9 cellular contexts compared by ENCODE assay signal in genomic region chr7:132709971-132710567, GRCh38.
DNase-seq lines count a peak whose midpoint lies in the region; ATAC-seq and TF ChIP-seq lines count a peak whose summit lies in the region.
"Had no signal": no experiment of that assay in that cellular context is flagged by ENCODE, and none has a peak within 500 bp of the region (broad histone marks: within the 10 kb centered on the region; RNA-seq: fewer than 3 reads in every experiment).

No MANE protein-coding gene starts in this region.

- no peak overlapping the region for H3K4me3 ChIP-seq in HCT116 (replicated peaks in 1 of 2; ENCODE audit: low read depth in 1 of 2, low read length in 2 of 2)
- no peak overlapping the region for H3K4me3 ChIP-seq in kidney epithelial cell (ENCODE audit: low read depth, low read length)
- H3K4me3 ChIP-seq in esophagus squamous epithelium = no peak overlapping the region
- H3K4me3 ChIP-seq in left lung = no peak overlapping the region

- POLR2A ChIA-PET in HCT116 (lab: Charles Lee) = interaction anchor here (0.9 kb wide), 1 partner anchor 769 kb away, joined by 3 read pairs; no protein-coding TSS in a partner anchor
- POLR2A ChIA-PET in activated CD8-positive, alpha-beta T cell treated with anti-CD3 and anti-CD28 coated beads for 36 hours (lab: Charles Lee) = no interaction called here

- H3K79me2 ChIP-seq in HCT116 (ENCODE audit: insufficient read depth, low read length) = no peaks in the 10 kb centered on the region

- no TSS peak for BruUV-seq in HCT116 (replicated peaks; lab: Mats Ljungman, UMichigan)

- no peak overlapping the region for H3K4me2 ChIP-seq in HCT116 (ENCODE audit: low read length)

- H3K9ac ChIP-seq in HCT116 (ENCODE audit: low read length) = no peak overlapping the region

- 52 to 79% methylated on average over 7 of the region's 7 CpGs for WGBS in esophagus squamous epithelium, 2 donors

- H3K4me1 ChIP-seq in HCT116 (ENCODE audit: control insufficient read depth in 1 of 2, insufficient read depth in 2 of 2, low read length in 2 of 2) (no peaks in the 10 kb centered on the region), esophagus squamous epithelium (no peaks in the 10 kb centered on the region), left lung (no peaks in the 10 kb centered on the region)

- H3K9me3 ChIP-seq in HCT116 (ENCODE audit: control insufficient read depth in 1 of 2, insufficient read depth in 1 of 2, low read depth in 1 of 2, low read length in 2 of 2) (no peaks in the 10 kb centered on the region), esophagus squamous epithelium (no peaks in the 10 kb centered on the region), left lung (no peaks in the 10 kb centered on the region)

- DNase-seq in CD1c-positive myeloid dendritic cell (ENCODE audit: extremely low spot score) (peak; percentile 15), HCT116 (ENCODE audit: low read depth, low spot score) (peak; percentile 24), kidney epithelial cell (ENCODE audit: low read depth) (no peak), esophagus squamous epithelium (lab: John Stamatoyannopoulos, UW) (no peak), left lung (no peak)
- peak; percentile 34 for DNase-seq in activated CD8-positive, alpha-beta T cell treated with anti-CD3 and anti-CD28 coated beads for 36 hours
- no peak for DNase-seq in effector CD8-positive, alpha-beta T cell (lab: John Stamatoyannopoulos, UW)

- TF ChIP-seq POLR2A in HCT116 (IDR thresholded peaks at IDR 0.05; ENCODE audit: borderline replicate concordance, extremely low read depth, insufficient read depth, insufficient read length) (no peak), esophagus squamous epithelium (IDR thresholded peaks at IDR 0.05) (no peak)

- TF ChIP-seq RAD21 in HCT116 (IDR thresholded peaks at IDR 0.05; ENCODE audit: low read depth) = peak; percentile 67

- CTCF ChIA-PET in HCT116 (lab: Charles Lee) = interaction anchor here (0.9 to 2.6 kb wide), 6 partner anchors 9 to 1710 kb away, joined by 3 to 18 read pairs (median 4); no protein-coding TSS in a partner anchor
- CTCF ChIA-PET in activated CD8-positive, alpha-beta T cell treated with anti-CD3 and anti-CD28 coated beads for 36 hours (lab: Charles Lee) = interaction anchor here (0.9 to 1.4 kb wide), 6 partner anchors 8 to 724 kb away, joined by 3 to 5 read pairs (median 4); no protein-coding TSS in a partner anchor

- H3K36me3 Mint-ChIP-seq in activated CD8-positive, alpha-beta T cell treated with anti-CD3 and anti-CD28 coated beads for 36 hours (ENCODE audit: low read depth) = no peaks in the 10 kb centered on the region
- H3K36me3 Mint-ChIP-seq: IgD-negative memory B cell had no signal

- H3K27ac ChIP-seq in HCT116 (ENCODE audit: low read depth, low read length) (no peak overlapping the region), esophagus squamous epithelium (no peak overlapping the region), left lung (no peak overlapping the region)

- H4K20me1 ChIP-seq in HCT116 (ENCODE audit: insufficient read depth) = no peaks in the 10 kb centered on the region

- no peaks in the 10 kb centered on the region for H3K9me2 ChIP-seq in HCT116 (ENCODE audit: insufficient read depth)

- RAD21 ChIA-PET in HCT116 (lab: Charles Lee; ENCODE audit: low non-redundant PET in 1 of 2, low total read pairs in 2 of 2, uncharacterized antibody in 2 of 2, unreplicated experiment in 2 of 2) = no interaction called here

- TF ChIP-seq CTCF in HCT116 (IDR thresholded peaks at IDR 0.05 in 2 of 3, conservative IDR thresholded peaks at IDR 0.05 in 1 of 3; ENCODE audit: borderline replicate concordance in 1 of 3, insufficient read depth in 1 of 3, low read depth in 2 of 3, low read length in 2 of 3) = peak; percentile 66 to 72 (median 68)
- peak; percentile 50 for TF ChIP-seq CTCF in activated CD8-positive, alpha-beta T cell treated with anti-CD3 and anti-CD28 coated beads for 36 hours (IDR thresholded peaks at IDR 0.05)
- peak; percentile 38 for TF ChIP-seq CTCF in kidney epithelial cell (IDR thresholded peaks at IDR 0.05; ENCODE audit: insufficient read depth, low read length, poor library complexity, severe bottlenecking)
- TF ChIP-seq CTCF in esophagus squamous epithelium (IDR thresholded peaks at IDR 0.05) = peak in 3 of 6 experiments; percentile 24 to 43 (median 34)
- TF ChIP-seq CTCF in left lung (IDR thresholded peaks at IDR 0.05) = peak in 1 of 2 donors; percentile 43

- no peak overlapping the region for H3K27ac Mint-ChIP-seq in activated CD8-positive, alpha-beta T cell treated with anti-CD3 and anti-CD28 coated beads for 36 hours
- H3K27ac Mint-ChIP-seq: IgD-negative memory B cell had no signal

- H2AFZ ChIP-seq in HCT116 (ENCODE audit: low read depth, low read length, poor library complexity, severe bottlenecking) = peak overlapping the region; percentile 54

- H3K27me3 ChIP-seq in HCT116 (ENCODE audit: insufficient read depth, low read length) (no peaks in the 10 kb centered on the region), kidney epithelial cell (ENCODE audit: control insufficient read depth, insufficient read depth, low read length) (no peaks in the 10 kb centered on the region), esophagus squamous epithelium (no peaks in the 10 kb centered on the region), left lung (no peaks in the 10 kb centered on the region)

- no peaks in the 10 kb centered on the region for H3K9me3 Mint-ChIP-seq in activated CD8-positive, alpha-beta T cell treated with anti-CD3 and anti-CD28 coated beads for 36 hours
- H3K9me3 Mint-ChIP-seq: IgD-negative memory B cell had no signal

- intact Hi-C loops in HCT116 (cut with micrococcal nuclease) (loop anchor here (2.0 to 10.0 kb wide), 6 partner anchors 521 to 1715 kb away; no protein-coding TSS in a partner anchor), esophagus squamous epithelium (cut with DNase I) (no loop called here), left lung (cut with DNase I) (no loop called here)
- intact Hi-C loops in activated CD8-positive, alpha-beta T cell treated with anti-CD3 and anti-CD28 coated beads for 36 hours (cut with micrococcal nuclease) = no loop called here

- no peaks in the 10 kb centered on the region for H3K4me1 Mint-ChIP-seq in activated CD8-positive, alpha-beta T cell treated with anti-CD3 and anti-CD28 coated beads for 36 hours (ENCODE audit: low read depth)
- H3K4me1 Mint-ChIP-seq: IgD-negative memory B cell had no signal

- H3K36me3 ChIP-seq in HCT116 (ENCODE audit: control insufficient read depth in 1 of 2, insufficient read depth in 2 of 2, low read length in 2 of 2) = no peaks in the 10 kb centered on the region
- H3K36me3 ChIP-seq in kidney epithelial cell (ENCODE audit: control insufficient read depth, insufficient read depth, low read length) = no peaks in the 10 kb centered on the region
- no peaks in the 10 kb centered on the region for H3K36me3 ChIP-seq in esophagus squamous epithelium
- no peaks in the 10 kb centered on the region for H3K36me3 ChIP-seq in left lung

- no peak overlapping the region for H3K4me3 Mint-ChIP-seq in activated CD8-positive, alpha-beta T cell treated with anti-CD3 and anti-CD28 coated beads for 36 hours
- H3K4me3 Mint-ChIP-seq: IgD-negative memory B cell had no signal

- no peaks in the 10 kb centered on the region for H3K27me3 Mint-ChIP-seq in activated CD8-positive, alpha-beta T cell treated with anti-CD3 and anti-CD28 coated beads for 36 hours
- H3K27me3 Mint-ChIP-seq: IgD-negative memory B cell had no signal

- ATAC-seq in HCT116 (peak; percentile 88), GM21825 (IDR thresholded peaks at IDR 0.05; ENCODE audit: unreplicated experiment) (no peak), left lung (no peak)
- no peak for ATAC-seq in activated CD8-positive, alpha-beta T cell treated with anti-CD3 and anti-CD28 coated beads for 36 hours

TF ChIP-seq in HCT116, 20 proteins besides CTCF, POLR2A, EP300 and RAD21 (continues in another document):
- no peak for TF ChIP-seq SRF (IDR thresholded peaks at IDR 0.05; ENCODE audit: low read depth)
- TF ChIP-seq ZNF274 (IDR thresholded peaks at IDR 0.05; ENCODE audit: low read depth, low read length) = no peak
- TF ChIP-seq YY1 (IDR thresholded peaks at IDR 0.05; ENCODE audit: extremely low read depth, insufficient replicate concordance, low read depth, low read length) = peak; percentile 24
- TF ChIP-seq ZBTB33 (IDR thresholded peaks at IDR 0.05; ENCODE audit: extremely low read depth, insufficient replicate concordance, low read length) = no peak

Comparison
In these comparisons a context has a peak if more than half of its experiments do, and no peak if none do; other contexts are left out.
1. DNase-seq: peak in CD1c-positive myeloid dendritic cell (single experiment), HCT116 (single experiment) and activated CD8-positive, alpha-beta T cell treated with anti-CD3 and anti-CD28 coated beads for 36 hours (single experiment); none in kidney epithelial cell (single experiment), esophagus squamous epithelium (single experiment), effector CD8-positive, alpha-beta T cell (single experiment) and left lung (0 of 2).